ENCODE assay signal across 9 cellular contexts in the genomic region with DNA sequence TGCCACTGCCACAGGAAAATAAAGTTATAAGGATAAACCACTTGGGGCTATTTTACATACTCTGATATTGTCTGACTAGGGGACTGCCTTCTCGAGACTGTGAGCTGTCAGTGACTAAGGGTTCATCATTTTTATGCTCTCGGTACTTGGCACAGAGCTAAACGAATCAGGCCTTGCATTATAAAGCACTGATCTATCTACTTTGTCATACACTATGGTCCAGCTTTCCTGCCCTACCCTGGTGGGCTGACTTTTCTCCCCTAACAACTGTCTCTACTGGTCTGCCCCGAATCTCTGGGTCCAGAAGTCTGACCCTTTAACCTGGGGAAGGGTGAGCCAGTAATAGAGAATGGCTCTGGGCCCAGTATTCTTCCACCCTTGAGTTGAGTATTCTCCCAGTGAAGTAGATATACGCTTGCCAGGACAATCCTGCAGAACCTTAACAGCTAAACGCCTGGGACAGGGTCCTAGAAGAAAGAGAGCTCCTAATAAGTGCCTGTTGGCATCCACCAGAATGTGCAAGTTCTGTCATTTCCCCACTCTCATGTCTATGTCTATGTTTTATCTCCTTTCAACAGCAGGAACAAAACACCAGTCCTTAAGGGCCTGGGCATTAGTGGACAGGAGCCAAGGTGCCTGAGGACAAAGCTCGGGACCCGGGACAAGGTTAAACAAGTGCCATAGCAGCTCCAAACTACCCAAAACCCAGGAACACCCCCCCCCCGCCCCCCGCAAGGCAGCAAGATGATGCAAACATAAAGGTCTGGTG. TPM values are rescaled to one million over a fixed set of nuclear protein-coding genes. Genes with fewer than 3 reads are reported as not detected.
DNase-seq lines count a peak whose midpoint lies in the region; ATAC-seq and TF ChIP-seq lines count a peak whose summit lies in the region.
"Had no signal": no experiment of that assay in that cellular context is flagged by ENCODE, and none has a peak within 500 bp of the region (broad histone marks: within the 10 kb centered on the region; RNA-seq: fewer than 3 reads in every experiment).

No MANE protein-coding gene starts in this region.

- H3K4me1 ChIP-seq in breast epithelium (no peaks in the 10 kb centered on the region), tibial nerve (peaks cover 0 to 65% (median 13%) of the 10 kb centered on the region in 4 donors)

- peak overlapping the region; percentile 47 for H3K4me3 Mint-ChIP-seq in activated T-cell treated with anti-CD3 and anti-CD28 coated beads, Interleukin-2, amount 50 U/mL, for 24 hours

- H3K27ac ChIP-seq in breast epithelium (peak overlapping the region; percentile 85 to 96), tibial nerve (peak overlapping the region; percentile 42 to 96 (median 84))

- H3K4me3 ChIP-seq in breast epithelium (peak overlapping the region; percentile 63 to 99 (median 70)), tibial nerve (peak overlapping the region; percentile 62 to 94 (median 78))

- H3K27me3 ChIP-seq in breast epithelium (no peaks in the 10 kb centered on the region), tibial nerve (no peaks in the 10 kb centered on the region)

- TF ChIP-seq CTCF in breast epithelium (IDR thresholded peaks at IDR 0.05) (no peak), tibial nerve (IDR thresholded peaks at IDR 0.05) (no peak)

- WGBS in tibial nerve, 2 donors = 41 to 49% methylated on average over 10 of the region's 10 CpGs

- H3K36me3 ChIP-seq in breast epithelium = no peaks in the 10 kb centered on the region
- peaks cover 0 to 16% (median 0%) of the 10 kb centered on the region in 3 donors for H3K36me3 ChIP-seq in tibial nerve

- H3K27ac Mint-ChIP-seq in activated T-cell treated with anti-CD3 and anti-CD28 coated beads, Interleukin-2, amount 50 U/mL, for 24 hours = no peak overlapping the region

- H3K9me3 Mint-ChIP-seq in activated T-cell treated with anti-CD3 and anti-CD28 coated beads, Interleukin-2, amount 50 U/mL, for 24 hours = no peaks in the 10 kb centered on the region

- no peaks in the 10 kb centered on the region for H3K36me3 Mint-ChIP-seq in activated T-cell treated with anti-CD3 and anti-CD28 coated beads, Interleukin-2, amount 50 U/mL, for 24 hours (ENCODE audit: low read depth)

- peaks cover 5% of the 10 kb centered on the region for H3K4me1 Mint-ChIP-seq in activated T-cell treated with anti-CD3 and anti-CD28 coated beads, Interleukin-2, amount 50 U/mL, for 24 hours (ENCODE audit: low read depth)

- intact Hi-C loops in breast epithelium (cut with DNase I; ENCODE audit: low total_unique reads) = no loop called here

- H3K27me3 Mint-ChIP-seq in activated T-cell treated with anti-CD3 and anti-CD28 coated beads, Interleukin-2, amount 50 U/mL, for 24 hours = peaks cover 74% of the 10 kb centered on the region

- no peak for TF ChIP-seq EP300 in tibial nerve (IDR thresholded peaks at IDR 0.05)

- no peak for DNase-seq in activated T-cell treated with anti-CD3 and anti-CD28 coated beads, Interleukin-2, amount 50 U/mL, for 24 hours
- no peak for DNase-seq in activated T-cell treated with anti-CD3 and anti-CD28 coated beads, Interleukin-2, amount 50 U/mL, for 48 hours
- DNase-seq in breast epithelium (ENCODE audit: low spot score in 2 of 2) (no peak), kidney glomerular epithelial cell (lab: John Stamatoyannopoulos, UW) (peak; percentile 57), tibial nerve (ENCODE audit: low spot score in 2 of 2) (no peak), NCI-H1417 treated with DMSO at 0.1 percent for 48 hours (lab: John Stamatoyannopoulos, UW) (no peak), NCI-H526 treated with DMSO at 0.1 percent for 48 hours (lab: John Stamatoyannopoulos, UW) (no peak)
- DNase-seq: COR-L47 had no signal

- no peak for ATAC-seq in GM21737 (IDR thresholded peaks at IDR 0.05; ENCODE audit: unreplicated experiment)

- H3K9me3 ChIP-seq in breast epithelium (no peaks in the 10 kb centered on the region), tibial nerve (no peaks in the 10 kb centered on the region)

- no peak for TF ChIP-seq POLR2A in breast epithelium (IDR thresholded peaks at IDR 0.05)
- no peak for TF ChIP-seq POLR2A in tibial nerve (IDR thresholded peaks at IDR 0.05)

RNA-seq across cellular contexts. Expression of gene LARP6, which starts 1.3 kb away (rescaled TPM):
- total RNA-seq in breast epithelium (10 to 100 TPM; 18.6 to 72.5 (median 40.0) TPM), tibial nerve (10 to 100 TPM; 29.9 to 86.3 (median 54.8) TPM)

RNA-seq across cellular contexts. Expression of gene THAP10, which starts 39.5 kb away (rescaled TPM):
- total RNA-seq in breast epithelium (1 to 10 TPM; 1.8 to 5.9 (median 5.1) TPM), tibial nerve (1 to 10 TPM; 1.2 to 9.8 (median 3.0) TPM)

RNA-seq across cellular contexts. Expression of gene LRRC49, which starts 39.9 kb away (rescaled TPM):
- total RNA-seq in breast epithelium (10 to 100 TPM in 1 of 3 donors, 1 to 10 TPM in 2; 6.7 to 13.3 (median 9.5) TPM), tibial nerve (10 to 100 TPM in 2 of 4 donors, 1 to 10 TPM in 2; 8.8 to 11.1 (median 9.5) TPM)
